In genomic region chr7:152735443-152736004, GRCh38 we compare ENCODE assay signal across 18 cellular contexts. TPM values are rescaled to one million over a fixed set of nuclear protein-coding genes. Genes with fewer than 3 reads are reported as not detected.
DNase-seq lines count a peak whose midpoint lies in the region; ATAC-seq and TF ChIP-seq lines count a peak whose summit lies in the region.
"Had no signal": no experiment of that assay in that cellular context is flagged by ENCODE, and none has a peak within 500 bp of the region (broad histone marks: within the 10 kb centered on the region; RNA-seq: fewer than 3 reads in every experiment).

No MANE protein-coding gene starts in this region.

- H3K9ac ChIP-seq in adipocyte (ENCODE audit: low read length) = no peak overlapping the region
- H3K9ac ChIP-seq in colonic mucosa (ENCODE audit: low read depth in 2 of 2, low read length in 2 of 2) = no peak overlapping the region
- H3K9ac ChIP-seq: BLaER1 treated with 17β-estradiol and CSF1 and Interleukin-3, amounts not matched to agents 10 nM and 100 nM; KMS-11; parathyroid adenoma had no signal

- no peak for ATAC-seq in omental fat pad (ENCODE audit: low FRiP score)

- TF ChIP-seq CTCF in sigmoid colon (IDR thresholded peaks at IDR 0.05) = no peak
- TF ChIP-seq CTCF in omental fat pad (IDR thresholded peaks at IDR 0.05) = no peak
- no peak for TF ChIP-seq CTCF in colonic mucosa (IDR thresholded peaks at IDR 0.05)

- H3K27ac ChIP-seq in sigmoid colon (no peak overlapping the region), colonic mucosa (no peak overlapping the region)
- H3K27ac ChIP-seq: BLaER1 treated with 17β-estradiol and CSF1 and Interleukin-3, amounts not matched to agents 10 nM and 100 nM; KMS-11; parathyroid adenoma had no signal

- intact Hi-C loops in sigmoid colon (cut with DNase I) (no loop called here), colonic mucosa (cut with DNase I) (no loop called here)

- no peak overlapping the region for H3K4me3 ChIP-seq in adipocyte (ENCODE audit: low read length)
- H3K4me3 ChIP-seq in sigmoid colon = no peak overlapping the region
- no peak overlapping the region for H3K4me3 ChIP-seq in colonic mucosa
- H3K4me3 ChIP-seq: BLaER1 treated with 17β-estradiol and CSF1 and Interleukin-3, amounts not matched to agents 10 nM and 100 nM had no signal

- peaks cover 3% of the 10 kb centered on the region for H3K4me1 ChIP-seq in adipocyte (ENCODE audit: control insufficient read depth, insufficient read depth, low read length)
- no peaks in the 10 kb centered on the region for H3K4me1 ChIP-seq in sigmoid colon
- H3K4me1 ChIP-seq in colonic mucosa = no peaks in the 10 kb centered on the region
- H3K4me1 ChIP-seq: BLaER1 treated with 17β-estradiol and CSF1 and Interleukin-3, amounts not matched to agents 10 nM and 100 nM; parathyroid adenoma had no signal

- no peak for TF ChIP-seq POLR2A in sigmoid colon (IDR thresholded peaks at IDR 0.05)

- no peak for TF ChIP-seq EP300 in sigmoid colon (IDR thresholded peaks at IDR 0.05)

- H3K9me3 ChIP-seq in adipocyte (ENCODE audit: control insufficient read depth, low read length) (peaks cover 36% of the 10 kb centered on the region), sigmoid colon (peaks cover 5 to 15% (median 13%) of the 10 kb centered on the region in 4 donors), colonic mucosa (no peaks in the 10 kb centered on the region)

- 41% methylated on average over 9 of the region's 9 CpGs for WGBS in sigmoid colon, 2 donors

- peaks cover 6% of the 10 kb centered on the region for H3K27me3 ChIP-seq in adipocyte (replicated peaks; ENCODE audit: control insufficient read depth, insufficient read depth, low read length)
- no peaks in the 10 kb centered on the region for H3K27me3 ChIP-seq in sigmoid colon
- no peaks in the 10 kb centered on the region for H3K27me3 ChIP-seq in colonic mucosa
- H3K27me3 ChIP-seq: BLaER1 treated with 17β-estradiol and CSF1 and Interleukin-3, amounts not matched to agents 10 nM and 100 nM had no signal

- H3K36me3 ChIP-seq in adipocyte (ENCODE audit: control insufficient read depth, insufficient read depth, low read length, severe bottlenecking) (no peaks in the 10 kb centered on the region), sigmoid colon (no peaks in the 10 kb centered on the region), colonic mucosa (no peaks in the 10 kb centered on the region)

- DNase-seq in EH (ENCODE audit: low read depth) (peak; percentile 55), NCI-H1092 (lab: John Stamatoyannopoulos, UW) (peak; percentile 16), adipocyte (ENCODE audit: low read depth) (peak; percentile 2), lung microvascular endothelial cell (ENCODE audit: low read depth in 2 of 2) (peak; percentile 83 to 84), sigmoid colon (no peak), omental fat pad (ENCODE audit: low spot score) (no peak), colonic mucosa (no peak)
- DNase-seq: activated CD4-positive, alpha-beta T cell treated with anti-CD3 and anti-CD28 coated beads, Interleukin-2, amount 50 U/mL, for 1 hour; activated naive CD8-positive, alpha-beta T cell treated with anti-CD3 and anti-CD28 coated beads, Interleukin-2, amount 10 ng/mL, durations not matched to agents 7 days and 5 days; activated T-cell treated with anti-CD3 and anti-CD28 coated beads, Interleukin-2, amount 50 U/mL, for 24 hours; cerebellar nuclear complex; DMS153; glutamatergic neuron; kidney; NK-92 treated with Interleukin-12 subunit alpha and Interleukin-12 subunit beta, amount 100 ng/mL, for 24 hours had no signal

RNA-seq across cellular contexts. Expression of gene ACTR3B, which starts 24.0 kb away (rescaled TPM):
- 4.1 and 4.4 TPM in 2 replicates for total RNA-seq in lung microvascular endothelial cell
- 1 to 10 TPM; 2.2 to 7.5 (median 5.0) TPM for total RNA-seq in sigmoid colon
- polyA plus RNA-seq in sigmoid colon = 1 to 10 TPM; 2.3 to 6.5 (median 4.8) TPM
- total RNA-seq in omental fat pad = 1 to 10 TPM; 2.6 to 7.1 (median 4.5) TPM
- 1 to 10 TPM; 4.2 to 5.1 TPM for total RNA-seq in colonic mucosa

RNA-seq across cellular contexts. Expression of gene XRCC2, which starts 59.6 kb away (rescaled TPM):
- total RNA-seq in lung microvascular endothelial cell (1.2 and 1.7 TPM in 2 replicates), sigmoid colon (under 1 TPM; 0.27 to 0.55 (median 0.34) TPM), omental fat pad (under 1 TPM; 0.32 to 0.72 (median 0.37) TPM), colonic mucosa (1 to 10 TPM; 1.3 to 7.3 TPM)
- 1 to 10 TPM in 1 of 3 donors, under 1 TPM in 1, not detected in 1; 0.23 to 2.2 TPM for polyA plus RNA-seq in sigmoid colon

Comparison
In these comparisons a context has a peak if more than half of its experiments do, and no peak if none do; other contexts are left out.
1. DNase-seq: peak in EH (single experiment), NCI-H1092 (single experiment), adipocyte (single experiment) and lung microvascular endothelial cell (2 of 2); none in sigmoid colon (single experiment), omental fat pad (single experiment) and colonic mucosa (single experiment).